Comparison of ENCODE assay signal across 8 cellular contexts in genomic region chr12:83826112-83826511, GRCh38.
DNase-seq lines count a peak whose midpoint lies in the region; ATAC-seq and TF ChIP-seq lines count a peak whose summit lies in the region.

No MANE protein-coding gene starts in this region.

- H3K4me1 ChIP-seq in aorta (ENCODE audit: control insufficient read depth in 1 of 2, insufficient read depth in 2 of 2, low read length in 2 of 2), result no peaks in the 10 kb centered on the region

- ATAC-seq in activated CD4-positive, CD25-positive, alpha-beta regulatory T cell treated with anti-CD3 and anti-CD28 coated beads, Interleukin-2, amount 50 U/mL, for 24 hours, result peak; percentile 36 to 41
- ATAC-seq in GM21381 (IDR thresholded peaks at IDR 0.05; ENCODE audit: unreplicated experiment) (peak; percentile 65), HG03558 (IDR thresholded peaks at IDR 0.05; ENCODE audit: extremely low read depth, unreplicated experiment) (peak; percentile 53), aorta (ENCODE audit: low FRiP score) (peak; percentile 33)

- no peaks in the 10 kb centered on the region for H3K36me3 Mint-ChIP-seq in activated CD4-positive, alpha-beta memory T cell treated with anti-CD3 and anti-CD28 coated beads for 36 hours

- intact Hi-C loops in activated CD4-positive, alpha-beta memory T cell treated with anti-CD3 and anti-CD28 coated beads for 36 hours (cut with micrococcal nuclease), result loop anchor here (5.0 to 10.0 kb wide), 2 partner anchors 676 to 821 kb away; no protein-coding TSS in a partner anchor
- intact Hi-C loops in aorta (cut with DNase I), result no loop called here

- TF ChIP-seq CTCF in coronary artery (IDR thresholded peaks at IDR 0.05), result no peak

- no peaks in the 10 kb centered on the region for H3K9me3 Mint-ChIP-seq in activated CD4-positive, alpha-beta memory T cell treated with anti-CD3 and anti-CD28 coated beads for 36 hours

- H3K9me3 ChIP-seq in aorta (ENCODE audit: control insufficient read depth, low read length), result no peaks in the 10 kb centered on the region

- H3K27ac Mint-ChIP-seq in activated CD4-positive, alpha-beta memory T cell treated with anti-CD3 and anti-CD28 coated beads for 36 hours, result no peak overlapping the region

- no peak overlapping the region for H3K4me3 Mint-ChIP-seq in activated CD4-positive, alpha-beta memory T cell treated with anti-CD3 and anti-CD28 coated beads for 36 hours

- H3K27ac ChIP-seq in aorta (ENCODE audit: low read depth in 1 of 2, low read length in 2 of 2) (no peak overlapping the region), coronary artery (no peak overlapping the region)

- no peaks in the 10 kb centered on the region for H3K36me3 ChIP-seq in aorta (ENCODE audit: control insufficient read depth in 1 of 2, insufficient read depth in 2 of 2, low read length in 1 of 2)

- H3K27me3 ChIP-seq in aorta (ENCODE audit: control insufficient read depth in 1 of 2, insufficient read depth in 2 of 2, low read length in 1 of 2), result no peaks in the 10 kb centered on the region

- POLR2A ChIA-PET in activated CD4-positive, alpha-beta memory T cell treated with anti-CD3 and anti-CD28 coated beads for 36 hours (lab: Charles Lee), result no interaction called here

- H3K4me1 Mint-ChIP-seq in activated CD4-positive, alpha-beta memory T cell treated with anti-CD3 and anti-CD28 coated beads for 36 hours (ENCODE audit: low read depth), result no peaks in the 10 kb centered on the region

- no peaks in the 10 kb centered on the region for H3K27me3 Mint-ChIP-seq in activated CD4-positive, alpha-beta memory T cell treated with anti-CD3 and anti-CD28 coated beads for 36 hours

- CTCF ChIA-PET in activated CD4-positive, alpha-beta memory T cell treated with anti-CD3 and anti-CD28 coated beads for 36 hours (lab: Charles Lee), result interaction anchor here (0.6 to 1.1 kb wide), 6 partner anchors 11 to 1140 kb away, joined by 3 to 4 read pairs (median 3); partner anchors contain the start of gene TMTC2

- no peak for DNase-seq in activated CD4-positive, CD25-positive, alpha-beta regulatory T cell treated with anti-CD3 and anti-CD28 coated beads, Interleukin-2, amount 50 U/mL, for 72 hours
- peak; percentile 47 for DNase-seq in activated CD4-positive, alpha-beta memory T cell treated with anti-CD3 and anti-CD28 coated beads for 36 hours
- DNase-seq in inferior parietal cortex (ENCODE audit: extremely low spot score), result peak; percentile 23
- no peak for DNase-seq in aorta
- DNase-seq in coronary artery (ENCODE audit: low spot score), result no peak

- no peak overlapping the region for H3K4me3 ChIP-seq in aorta (ENCODE audit: low read length in 2 of 2)
- no peak overlapping the region for H3K4me3 ChIP-seq in coronary artery

Comparison
In these comparisons a context has a peak if more than half of its experiments do, and no peak if none do; other contexts are left out.
1. DNase-seq: peak in activated CD4-positive, alpha-beta memory T cell treated with anti-CD3 and anti-CD28 coated beads for 36 hours (single experiment) and inferior parietal cortex (single experiment); none in activated CD4-positive, CD25-positive, alpha-beta regulatory T cell treated with anti-CD3 and anti-CD28 coated beads, Interleukin-2, amount 50 U/mL, for 72 hours (single experiment), aorta (0 of 2) and coronary artery (single experiment).
2. Peak in every context shown above with its lines, with median percentiles within 50 percentile points of each other: ATAC-seq.